In genomic region chr5:112934366-112934693, GRCh38 we compare ENCODE assay signal across 20 cellular contexts.
"Had no signal": no experiment of that assay in that cellular context is flagged by ENCODE, and none has a peak within 500 bp of the region (broad histone marks: within the 10 kb centered on the region; RNA-seq: fewer than 3 reads in every experiment).

No MANE protein-coding gene starts in this region.

- DNase-seq: activated CD4-positive, alpha-beta T cell treated with anti-CD3 and anti-CD28 coated beads, Interleukin-2, amount 50 U/mL, for 1 hour; activated effector memory CD4-positive, alpha-beta T cell treated with anti-CD3 and anti-CD28 coated beads, Interleukin-2, amount 50 U/mL, for 16 hours; activated naive CD4-positive, alpha-beta T cell treated with anti-CD3 and anti-CD28 coated beads, Interleukin-2, amount 10 ng/mL, durations not matched to agents 7 days and 5 days; activated T-cell treated with anti-CD3 and anti-CD28 coated beads, Interleukin-2, amount 50 U/mL, for 4 hours; adrenal gland; dorsolateral prefrontal cortex; esophagus squamous epithelium; head of caudate nucleus; hypothalamus; left ventricle myocardium inferior; midbrain; pancreas; right cardiac atrium; stimulated activated CD4-positive, alpha-beta T cell treated with anti-CD3 and anti-CD28 coated beads, Interleukin-1b, Interleukin-23, amount 100 ng/mL, for 48 hours; upper lobe of left lung had no signal

- H3K36me3 Mint-ChIP-seq: natural killer cell treated with Interleukin-12 subunit alpha and Interleukin-12 subunit beta and Interleukin-15 and Interleukin-18, amount 100 ng/mL, for 72 hours had no signal

- H3K4me3 ChIP-seq: adrenal gland, ascending aorta, dorsolateral prefrontal cortex, esophagus squamous epithelium, gastroesophageal sphincter, left ventricle myocardium inferior, pancreas, SK-N-MC, upper lobe of left lung had no signal

- ATAC-seq: natural killer cell treated with Interleukin-12 subunit alpha and Interleukin-12 subunit beta and Interleukin-15 and Interleukin-18, amount 100 ng/mL, for 72 hours; pancreas; right cardiac atrium had no signal

- H3K27ac Mint-ChIP-seq: activated naive CD4-positive, alpha-beta T cell treated with anti-CD3 and anti-CD28 coated beads, Interleukin-2, amount 10 ng/mL, durations not matched to agents 7 days and 5 days had no signal

- H3K4me3 Mint-ChIP-seq: activated naive CD4-positive, alpha-beta T cell treated with anti-CD3 and anti-CD28 coated beads, Interleukin-2, amount 10 ng/mL, durations not matched to agents 7 days and 5 days; activated T-cell treated with anti-CD3 and anti-CD28 coated beads, Interleukin-2, amount 50 U/mL, for 4 hours; central memory CD8-positive, alpha-beta T cell; natural killer cell treated with Interleukin-12 subunit alpha and Interleukin-12 subunit beta and Interleukin-15 and Interleukin-18, amount 100 ng/mL, for 72 hours had no signal

- H3K4me1 ChIP-seq: ascending aorta, esophagus squamous epithelium, gastroesophageal sphincter, pancreas had no signal

- H3K27ac ChIP-seq: adrenal gland, ascending aorta, dorsolateral prefrontal cortex, gastroesophageal sphincter, left ventricle myocardium inferior, pancreas, upper lobe of left lung had no signal

- H3K27me3 ChIP-seq: adrenal gland, ascending aorta, dorsolateral prefrontal cortex, esophagus squamous epithelium, gastroesophageal sphincter, pancreas, upper lobe of left lung had no signal

- H3K27me3 Mint-ChIP-seq: activated naive CD4-positive, alpha-beta T cell treated with anti-CD3 and anti-CD28 coated beads, Interleukin-2, amount 10 ng/mL, durations not matched to agents 7 days and 5 days; central memory CD8-positive, alpha-beta T cell; natural killer cell treated with Interleukin-12 subunit alpha and Interleukin-12 subunit beta and Interleukin-15 and Interleukin-18, amount 100 ng/mL, for 72 hours had no signal

- H3K9me3 ChIP-seq: adrenal gland, ascending aorta, esophagus squamous epithelium, gastroesophageal sphincter, left ventricle myocardium inferior, pancreas, upper lobe of left lung had no signal

- H3K36me3 ChIP-seq: adrenal gland, ascending aorta, esophagus squamous epithelium, gastroesophageal sphincter, left ventricle myocardium inferior, pancreas, upper lobe of left lung had no signal

- H3K9me3 Mint-ChIP-seq: activated T-cell treated with anti-CD3 and anti-CD28 coated beads, Interleukin-2, amount 50 U/mL, for 4 hours; central memory CD8-positive, alpha-beta T cell; natural killer cell treated with Interleukin-12 subunit alpha and Interleukin-12 subunit beta and Interleukin-15 and Interleukin-18, amount 100 ng/mL, for 72 hours had no signal
